Comparison of ENCODE assay signal across 8 cellular contexts in genomic region chr1:155324717-155325595, GRCh38. TPM values are rescaled to one million over a fixed set of nuclear protein-coding genes. Genes with fewer than 3 reads are reported as not detected.
DNase-seq lines count a peak whose midpoint lies in the region; TF ChIP-seq lines count a peak whose summit lies in the region.

No MANE protein-coding gene starts in this region.

- no peaks in the 10 kb centered on the region for H3K27me3 Mint-ChIP-seq in IgD-negative memory B cell

- H3K36me3 ChIP-seq in SJSA1 (peaks cover 73% of the 10 kb centered on the region), suprapubic skin (peaks cover 35% of the 10 kb centered on the region)

- H3K4me1 Mint-ChIP-seq in IgD-negative memory B cell, result peaks cover 0 to 24% (median 12%) of the 10 kb centered on the region in 3 donors

- no peaks in the 10 kb centered on the region for H3K9me3 Mint-ChIP-seq in IgD-negative memory B cell

- H3K27ac Mint-ChIP-seq in IgD-negative memory B cell, result peak overlapping the region; percentile 39 to 96 (median 90)

- H3K27me3 ChIP-seq in SJSA1 (replicated peaks) (no peaks in the 10 kb centered on the region), suprapubic skin (no peaks in the 10 kb centered on the region)

- no peaks in the 10 kb centered on the region for H3K36me3 Mint-ChIP-seq in IgD-negative memory B cell

- no peaks in the 10 kb centered on the region; the same call in 1 of the 2 replicates for H3K9me3 ChIP-seq in SJSA1 (replicated peaks)
- H3K9me3 ChIP-seq in suprapubic skin, result no peaks in the 10 kb centered on the region

- peak overlapping the region; percentile 62 for H3K4me3 ChIP-seq in SJSA1
- H3K4me3 ChIP-seq in lower leg skin (ENCODE audit: low read depth, poor library complexity, severe bottlenecking), result peak overlapping the region; percentile 60
- peak overlapping the region; percentile 79 for H3K4me3 ChIP-seq in suprapubic skin

- TF ChIP-seq POLR2A in lower leg skin (IDR thresholded peaks at IDR 0.05) (no peak), suprapubic skin (IDR thresholded peaks at IDR 0.05) (no peak)

- peaks cover 18% of the 10 kb centered on the region for H3K4me1 ChIP-seq in SJSA1 (replicated peaks)
- H3K4me1 ChIP-seq in suprapubic skin, result peaks cover 48% of the 10 kb centered on the region

- intact Hi-C loops in lower leg skin (cut with DNase I; ENCODE audit: low total_unique reads), result loop anchor here (5.0 kb wide), 2 partner anchors 48 to 73 kb away; partner anchors contain the start of gene HCN3

- H3K27ac ChIP-seq in SJSA1, result no peak overlapping the region
- peak overlapping the region; percentile 88 for H3K27ac ChIP-seq in suprapubic skin

- peak; percentile 15 to 46 for DNase-seq in NCI-H524 (lab: John Stamatoyannopoulos, UW)
- no peak for DNase-seq in NCI-H524 treated with DMSO at 0.1 percent for 48 hours (lab: John Stamatoyannopoulos, UW)
- peak; percentile 69 to 76 for DNase-seq in SJSA1 (ENCODE audit: low read depth in 1 of 2, low spot score in 2 of 2)
- peak; percentile 69 for DNase-seq in dermis blood vessel endothelial cell
- DNase-seq in lower leg skin (ENCODE audit: low spot score in 2 of 2), result peak; percentile 44 to 92
- DNase-seq in suprapubic skin (ENCODE audit: low spot score in 2 of 2), result peak; percentile 81 to 84
- DNase-seq in medulla oblongata (ENCODE audit: extremely low spot score), result no peak

- TF ChIP-seq EP300 in suprapubic skin (IDR thresholded peaks at IDR 0.05), result no peak

- H3K4me3 Mint-ChIP-seq in IgD-negative memory B cell, result peak overlapping the region; percentile 58 to 95 (median 90)

- 3 to 14% methylated on average over 51 to 52 of the region's 59 CpGs for WGBS in lower leg skin, 2 donors
- WGBS in suprapubic skin, result 25% methylated on average over 34 of the region's 59 CpGs

- TF ChIP-seq CTCF in lower leg skin (IDR thresholded peaks at IDR 0.05) (no peak), suprapubic skin (IDR thresholded peaks at IDR 0.05) (peak in 1 of 2 donors; percentile 29)

RNA-seq across cellular contexts. Expression of gene RUSC1, which starts 4.3 kb away (rescaled TPM):
- polyA plus RNA-seq in IgD-negative memory B cell, result 8.9 TPM
- 39.8 and 40.9 TPM in 2 replicates for total RNA-seq in SJSA1 (2014; rRNA removed; shearing (Covaris generic))
- total RNA-seq in dermis blood vessel endothelial cell, result 13.8 and 22.2 TPM in 2 replicates
- 10 to 100 TPM; 33.7 to 42.2 (median 41.1) TPM for total RNA-seq in lower leg skin
- total RNA-seq in suprapubic skin, result 10 to 100 TPM; 34.2 to 51.5 (median 42.8) TPM

RNA-seq across cellular contexts. Expression of gene FDPS, which starts 16.3 kb away (rescaled TPM):
- 120 TPM for polyA plus RNA-seq in IgD-negative memory B cell
- total RNA-seq in SJSA1 (2014; rRNA removed; shearing (Covaris generic)), result 205 and 232 TPM in 2 replicates
- total RNA-seq in dermis blood vessel endothelial cell (452 and 512 TPM in 2 replicates), lower leg skin (100 to 1,000 TPM in 3 of 4 donors, 10 to 100 TPM in 1; 98.5 to 185 (median 141) TPM), suprapubic skin (100 to 1,000 TPM; 110 to 194 (median 147) TPM)

RNA-seq across cellular contexts. Expression of gene PKLR, which starts 23.7 kb away (rescaled TPM):
- polyA plus RNA-seq in IgD-negative memory B cell, result not detected
- not detected in 2 replicates for total RNA-seq in SJSA1 (2014; rRNA removed; shearing (Covaris generic))
- total RNA-seq in dermis blood vessel endothelial cell, result 0.05 TPM in 1 of 2 replicates, not detected in the other
- total RNA-seq in lower leg skin, result 1 to 10 TPM in 2 of 4 donors, under 1 TPM in 2; 0.13 to 1.7 (median 0.77) TPM
- 1 to 10 TPM in 3 of 4 donors, under 1 TPM in 1; 0.24 to 2.5 (median 2.1) TPM for total RNA-seq in suprapubic skin

RNA-seq across cellular contexts. Expression of gene HCN3, which starts 47.7 kb away (rescaled TPM):
- polyA plus RNA-seq in IgD-negative memory B cell, result 2.3 TPM
- total RNA-seq in SJSA1 (2014; rRNA removed; shearing (Covaris generic)), result 0.97 and 2.5 TPM in 2 replicates
- total RNA-seq in dermis blood vessel endothelial cell (0.84 and 0.85 TPM in 2 replicates), lower leg skin (1 to 10 TPM; 5.4 to 8.5 (median 6.4) TPM), suprapubic skin (10 to 100 TPM in 3 of 4 donors, 1 to 10 TPM in 1; 6.6 to 12.8 (median 10.4) TPM)

RNA-seq across cellular contexts. Expression of gene CLK2, which starts 51.7 kb away (rescaled TPM):
- polyA plus RNA-seq in IgD-negative memory B cell, result 19.7 TPM
- total RNA-seq in SJSA1 (2014; rRNA removed; shearing (Covaris generic)), result 13.0 and 13.7 TPM in 2 replicates
- total RNA-seq in dermis blood vessel endothelial cell (24.5 and 35.9 TPM in 2 replicates), lower leg skin (10 to 100 TPM; 24.6 to 55.8 (median 38.0) TPM), suprapubic skin (10 to 100 TPM; 27.6 to 72.3 (median 36.2) TPM)

Comparison
In these comparisons a context has a peak if more than half of its experiments do, and no peak if none do; other contexts are left out.
1. DNase-seq: peak in NCI-H524 (2 of 2), SJSA1 (2 of 2), dermis blood vessel endothelial cell (single experiment), lower leg skin (2 of 2) and suprapubic skin (2 of 2); none in NCI-H524 treated with DMSO at 0.1 percent for 48 hours (single experiment) and medulla oblongata (single experiment).
2. Peak in every context shown above with its lines, with median percentiles within 50 percentile points of each other: H3K4me3 ChIP-seq.